1 cellular context compared by ENCODE assay signal in genomic region chr18:11960743-11961380, GRCh38.
TF ChIP-seq lines count a peak whose summit lies in the region.

No MANE protein-coding gene starts in this region.

TF ChIP-seq in IMR-90, 13 proteins besides CTCF, POLR2A, EP300 and RAD21:
- no peak for TF ChIP-seq USF2 (IDR thresholded peaks at IDR 0.05; ENCODE audit: low read depth, low read length)
- TF ChIP-seq ELK1 (IDR thresholded peaks at IDR 0.05; ENCODE audit: borderline replicate concordance, low read depth, low read length), result no peak
- no peak for TF ChIP-seq CEBPB (IDR thresholded peaks at IDR 0.05; ENCODE audit: low read depth, low read length)
- no peak for TF ChIP-seq FOS (IDR thresholded peaks at IDR 0.05; ENCODE audit: low read depth, low read length)
- no peak for TF ChIP-seq MAZ (IDR thresholded peaks at IDR 0.05; ENCODE audit: borderline replicate concordance, low read depth, low read length)
- TF ChIP-seq BHLHE40 (IDR thresholded peaks at IDR 0.05; ENCODE audit: low read depth, low read length), result no peak
- TF ChIP-seq NFE2L2 (IDR thresholded peaks at IDR 0.05; ENCODE audit: low read depth, low read length), result no peak
- TF ChIP-seq MAFK (IDR thresholded peaks at IDR 0.05; ENCODE audit: low read depth, low read length), result no peak
- no peak for TF ChIP-seq RCOR1 (IDR thresholded peaks at IDR 0.05; ENCODE audit: insufficient replicate concordance, low read length)
- no peak for TF ChIP-seq MXI1 (IDR thresholded peaks at IDR 0.05; ENCODE audit: borderline replicate concordance, low read depth, low read length)
- TF ChIP-seq SMC3 (IDR thresholded peaks at IDR 0.05; ENCODE audit: low read depth, low read length), result no peak
- TF ChIP-seq RFX5 (IDR thresholded peaks at IDR 0.05; ENCODE audit: low read depth, low read length), result no peak
- no peak for TF ChIP-seq CHD1 (IDR thresholded peaks at IDR 0.05; ENCODE audit: low read depth, low read length)
